ENCODE assay signal across 23 cellular contexts in genomic region chr20:57169162-57169561, GRCh38.
DNase-seq lines count a peak whose midpoint lies in the region; ATAC-seq, FAIRE-seq and TF ChIP-seq lines count a peak whose summit lies in the region.
"Had no signal": no experiment of that assay in that cellular context is flagged by ENCODE, and none has a peak within 500 bp of the region (broad histone marks: within the 10 kb centered on the region; RNA-seq: fewer than 3 reads in every experiment).

No MANE protein-coding gene starts in this region.

- FAIRE-seq in HTR-8/SVneo (lab: Jason Lieb, UNC) (peak; percentile 28), GM12878 (lab: Jason Lieb, UNC) (no peak)
- FAIRE-seq: A549, H54 had no signal

- 5% methylated on average over 7 of the region's 7 CpGs for WGBS in GM12878 (ENCODE audit: insufficient coverage, insufficient replicate concordance, low lambda C conversion rate, missing lambda C conversion rate)
- WGBS in trophoblast cell (ENCODE audit: extremely low coverage, insufficient coverage, insufficient read length) = no CpG with 5 or more reads among the region's 7 CpGs
- 69 to 77% methylated on average over 7 of the region's 7 CpGs for WGBS in thyroid gland, 2 donors

- H3K4ac ChIP-seq in trophoblast cell (ENCODE audit: low read depth, low read length) = no peak overlapping the region

- H3K23ac ChIP-seq in trophoblast cell (ENCODE audit: low read length) = no peak overlapping the region

- H3K27me3 ChIP-seq in GM12878 (replicated peaks in 1 of 2; ENCODE audit: control insufficient read depth in 2 of 2, insufficient read depth in 2 of 2, low read length in 1 of 2) (no peaks in the 10 kb centered on the region; a peak in 2 of 4 replicates), trophoblast cell (ENCODE audit: insufficient read depth, low read length) (no peaks in the 10 kb centered on the region), thyroid gland (no peaks in the 10 kb centered on the region)
- H3K27me3 ChIP-seq: MG63 had no signal

- POLR2A ChIA-PET in GM12878 (lab: Charles Lee) = no interaction called here

- no peak overlapping the region for H3K18ac ChIP-seq in trophoblast cell (ENCODE audit: low read length)

- TF ChIP-seq CTCF in GM12878 (IDR thresholded peaks at IDR 0.05 in 2 of 3, conservative IDR thresholded peaks at IDR 0.05 in 1 of 3; ENCODE audit: control insufficient read depth in 2 of 3, extremely low read depth in 1 of 3, insufficient read depth in 1 of 3, low read depth in 3 of 3, low read length in 3 of 3) = no peak
- no peak for TF ChIP-seq CTCF in thyroid gland (IDR thresholded peaks at IDR 0.05)

- RAD21 ChIA-PET in GM12878 (lab: Charles Lee; ENCODE audit: unreplicated experiment) = no interaction called here

- H3K27ac Mint-ChIP-seq in T-helper 17 cell = no peak overlapping the region
- H3K27ac Mint-ChIP-seq: B cell, CD14-positive monocyte had no signal

- H3K4me2 ChIP-seq in GM12878 (ENCODE audit: control insufficient read depth, insufficient read depth) (no peak overlapping the region), trophoblast cell (ENCODE audit: low read length) (no peak overlapping the region)
- H3K4me2 ChIP-seq: A549 had no signal

- H3K27ac ChIP-seq in GM12878 (ENCODE audit: control insufficient read depth, insufficient read depth) (no peak overlapping the region), trophoblast cell (ENCODE audit: low read depth, low read length) (no peak overlapping the region), thyroid gland (peak overlapping the region in 2 of 3 donors; percentile 76 to 82)
- H3K27ac ChIP-seq: A549, SK-N-MC had no signal

- H2AK5ac ChIP-seq in trophoblast cell (ENCODE audit: low read length) = no peak overlapping the region

- CTCF ChIA-PET in GM12878 (lab: Yijun Ruan, JAX) = no interaction called here

- H3K4me3 Mint-ChIP-seq in T-helper 17 cell = no peak overlapping the region
- H3K4me3 Mint-ChIP-seq: B cell, CD14-positive monocyte had no signal

- no TSS peak for BruUV-seq in GM12878 (replicated peaks; lab: Mats Ljungman, UMichigan)

- intact Hi-C loops in GM12878 (cut with micrococcal nuclease; ENCODE audit: unreplicated experiment) (no loop called here), thyroid gland (cut with DNase I) (no loop called here)

- DNase-seq in HTR-8/SVneo (ENCODE audit: insufficient read length, low spot score) (no peak), GM12878 (ENCODE audit: low read depth, low spot score) (no peak), trophoblast cell (peak; percentile 17 to 44), thyroid gland (no peak), T-helper 17 cell (no peak), LoVo (ENCODE audit: low spot score) (no peak)
- DNase-seq: DMS53, GDM1, Kasumi-1, MG63, NCI-H1417, NCI-H187, NCI-H446, NCI-H526, PC-3, RPMI8226, SHP77 had no signal

- no peaks in the 10 kb centered on the region for H4K20me1 ChIP-seq in GM12878 (ENCODE audit: control insufficient read depth, insufficient read depth)

- no peak overlapping the region for H2AFZ ChIP-seq in GM12878 (ENCODE audit: control insufficient read depth, low read depth, low read length)
- no peak overlapping the region for H2AFZ ChIP-seq in trophoblast cell (ENCODE audit: insufficient read depth, low read length, poor library complexity)

- SMC1A ChIA-PET in GM12878 (lab: Charles Lee; ENCODE audit: uncharacterized antibody, unreplicated experiment) = interaction anchor here (0.8 kb wide), 1 partner anchor 28 kb away, joined by 3 read pairs; no protein-coding TSS in a partner anchor

- TF ChIP-seq EP300 in GM12878 (IDR thresholded peaks at IDR 0.05; ENCODE audit: borderline replicate concordance in 1 of 2, control insufficient read depth in 1 of 2, low read depth in 2 of 2, low read length in 2 of 2) = no peak

- no peak overlapping the region for H3K4me3 ChIP-seq in GM12878
- H3K4me3 ChIP-seq in trophoblast cell (ENCODE audit: low read depth, low read length) = no peak overlapping the region
- H3K4me3 ChIP-seq in thyroid gland (replicated peaks in 1 of 3) = no peak overlapping the region
- H3K4me3 ChIP-seq: A549, MG63, SK-N-MC had no signal

- no peak for TF ChIP-seq RAD21 in GM12878 (IDR thresholded peaks at IDR 0.05; ENCODE audit: insufficient read depth, low read depth, low read length)

- H3K4me1 ChIP-seq in GM12878 (ENCODE audit: control insufficient read depth, insufficient read depth, low read length) (no peaks in the 10 kb centered on the region), trophoblast cell (ENCODE audit: control insufficient read depth in 1 of 2, insufficient read depth in 2 of 2, low read length in 2 of 2) (peaks cover 0 to 10% of the 10 kb centered on the region in 2 experiments), thyroid gland (peaks cover 11 to 15% of the 10 kb centered on the region in 2 donors)
- H3K4me1 ChIP-seq: A549 had no signal

- no peak overlapping the region for H4K12ac ChIP-seq in trophoblast cell (ENCODE audit: low read depth, low read length)

- in situ Hi-C loops in GM12878 (cut with MboI) = no loop called here

- H4K8ac ChIP-seq in trophoblast cell (ENCODE audit: low read depth, low read length) = no peak overlapping the region

- TF ChIP-seq POLR2A in GM12878 (IDR thresholded peaks at IDR 0.05; ENCODE audit: low read depth, low read length) (no peak), thyroid gland (IDR thresholded peaks at IDR 0.05) (no peak)

- H3K79me2 ChIP-seq in GM12878 (ENCODE audit: control insufficient read depth, insufficient read depth, low read length) (no peaks in the 10 kb centered on the region), trophoblast cell (ENCODE audit: control insufficient read depth, insufficient read depth, low read length, poor library complexity) (no peaks in the 10 kb centered on the region)

- H3K14ac ChIP-seq in trophoblast cell (ENCODE audit: low read length) = no peak overlapping the region

- ATAC-seq in GM12878 = no peak
- no peak for ATAC-seq in HG03045 (IDR thresholded peaks at IDR 0.05; ENCODE audit: unreplicated experiment)
- ATAC-seq in T-helper 17 cell = no peak
- ATAC-seq: A549 had no signal

- H3K79me1 ChIP-seq in trophoblast cell (ENCODE audit: low read length) = no peaks in the 10 kb centered on the region

- H3K36me3 Mint-ChIP-seq in T-helper 17 cell (ENCODE audit: low read depth) = no peaks in the 10 kb centered on the region
- H3K36me3 Mint-ChIP-seq: CD14-positive monocyte had no signal

- no peak overlapping the region for H2BK5ac ChIP-seq in trophoblast cell (ENCODE audit: low read depth, low read length, poor library complexity)

- no peak overlapping the region for H2BK120ac ChIP-seq in trophoblast cell (ENCODE audit: insufficient read depth, low read length, poor library complexity)

- no peak overlapping the region for H4K91ac ChIP-seq in trophoblast cell (ENCODE audit: low read depth, low read length)

- peaks cover 25% of the 10 kb centered on the region for H3K27me3 Mint-ChIP-seq in T-helper 17 cell

- H3K9me3 ChIP-seq in GM12878 (replicated peaks; ENCODE audit: control insufficient read depth, insufficient read depth, low read length) = no peaks in the 10 kb centered on the region; the same call in 2 of the 3 replicates
- H3K9me3 ChIP-seq in trophoblast cell (ENCODE audit: insufficient read depth, low read depth, low read length) = peaks cover 8% of the 10 kb centered on the region
- no peaks in the 10 kb centered on the region for H3K9me3 ChIP-seq in thyroid gland
- H3K9me3 ChIP-seq in T-helper 17 cell (ENCODE audit: control insufficient read depth, low read length, poor library complexity, severe bottlenecking) = no peaks in the 10 kb centered on the region
- H3K9me3 ChIP-seq: A549 had no signal

- H2BK12ac ChIP-seq in trophoblast cell (ENCODE audit: low read length) = no peak overlapping the region

- H3K36me3 ChIP-seq in GM12878 (ENCODE audit: control insufficient read depth in 2 of 2, insufficient read depth in 2 of 2, low read length in 1 of 2) (no peaks in the 10 kb centered on the region), trophoblast cell (ENCODE audit: control insufficient read depth in 1 of 2, insufficient read depth in 2 of 2, low read length in 2 of 2) (no peaks in the 10 kb centered on the region), thyroid gland (peaks cover 0 to 7% of the 10 kb centered on the region in 2 donors)

- no peak overlapping the region for H3K9ac ChIP-seq in GM12878 (ENCODE audit: control insufficient read depth, insufficient read depth, low read length)
- H3K9ac ChIP-seq in trophoblast cell (ENCODE audit: low read length) = no peak overlapping the region

- H3K4me1 Mint-ChIP-seq in T-helper 17 cell = no peaks in the 10 kb centered on the region
- H3K4me1 Mint-ChIP-seq: B cell, CD14-positive monocyte had no signal

TF ChIP-seq in GM12878, 131 proteins besides CTCF, POLR2A, EP300 and RAD21:
- TF ChIP-seq RAD51 (IDR thresholded peaks at IDR 0.05) (no peak), NFXL1 (IDR thresholded peaks at IDR 0.05; ENCODE audit: borderline replicate concordance) (peak; percentile 17; the same call in 1 of the 2 replicates), ZNF622 (IDR thresholded peaks at IDR 0.05) (no peak)
- TF ChIP-seq, protein P1, sequence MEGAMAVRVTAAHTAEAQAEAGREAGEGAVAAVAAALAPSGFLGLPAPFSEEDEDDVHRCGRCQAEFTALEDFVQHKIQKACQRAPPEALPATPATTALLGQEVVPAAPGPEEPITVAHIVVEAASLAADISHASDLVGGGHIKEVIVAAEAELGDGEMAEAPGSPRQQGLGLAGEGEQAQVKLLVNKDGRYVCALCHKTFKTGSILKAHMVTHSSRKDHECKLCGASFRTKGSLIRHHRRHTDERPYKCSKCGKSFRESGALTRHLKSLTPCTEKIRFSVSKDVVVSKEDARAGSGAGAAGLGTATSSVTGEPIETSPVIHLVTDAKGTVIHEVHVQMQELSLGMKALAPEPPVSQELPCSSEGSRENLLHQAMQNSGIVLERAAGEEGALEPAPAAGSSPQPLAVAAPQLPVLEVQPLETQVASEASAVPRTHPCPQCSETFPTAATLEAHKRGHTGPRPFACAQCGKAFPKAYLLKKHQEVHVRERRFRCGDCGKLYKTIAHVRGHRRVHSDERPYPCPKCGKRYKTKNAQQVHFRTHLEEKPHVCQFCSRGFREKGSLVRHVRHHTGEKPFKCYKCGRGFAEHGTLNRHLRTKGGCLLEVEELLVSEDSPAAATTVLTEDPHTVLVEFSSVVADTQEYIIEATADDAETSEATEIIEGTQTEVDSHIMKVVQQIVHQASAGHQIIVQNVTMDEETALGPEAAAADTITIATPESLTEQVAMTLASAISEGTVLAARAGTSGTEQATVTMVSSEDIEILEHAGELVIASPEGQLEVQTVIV (IDR thresholded peaks at IDR 0.05; ENCODE audit: borderline replicate concordance, partially characterized antibody) = no peak

Comparison
In these comparisons a context has a peak if more than half of its experiments do, and no peak if none do; other contexts are left out.
1. DNase-seq: peak in trophoblast cell (2 of 2); none in HTR-8/SVneo (single experiment), GM12878 (single experiment), thyroid gland (0 of 2), T-helper 17 cell (0 of 3) and LoVo (single experiment).
2. H3K27ac ChIP-seq: peak in thyroid gland (2 of 3); none in GM12878 (single experiment) and trophoblast cell (single experiment).